Comparison of ENCODE assay signal across 21 cellular contexts in genomic region chr9:124758691-124759090, GRCh38. TPM values are rescaled to one million over a fixed set of nuclear protein-coding genes. Genes with fewer than 3 reads are reported as not detected.
DNase-seq lines count a peak whose midpoint lies in the region; ATAC-seq, FAIRE-seq and TF ChIP-seq lines count a peak whose summit lies in the region.
"Had no signal": no experiment of that assay in that cellular context is flagged by ENCODE, and none has a peak within 500 bp of the region (broad histone marks: within the 10 kb centered on the region; RNA-seq: fewer than 3 reads in every experiment).

No MANE protein-coding gene starts in this region.

- POLR2A ChIA-PET in GM12878 (lab: Charles Lee), result interaction anchor here (0.5 to 1.6 kb wide), 4 partner anchors 10 to 136 kb away, joined by 3 to 6 read pairs (median 3); no protein-coding TSS in a partner anchor
- POLR2A ChIA-PET in CD8-positive, alpha-beta memory T cell (lab: Charles Lee), result no interaction called here

- H4K20me1 ChIP-seq in DOHH2 (ENCODE audit: control insufficient read depth, insufficient read depth, low read depth, low read length) (0 out of 2 replicates have a peak, but pooled peaks cover 5% of the 10 kb centered on the region), GM12878 (ENCODE audit: control insufficient read depth, insufficient read depth) (no peaks in the 10 kb centered on the region)

- TF ChIP-seq CTCF in DOHH2 (IDR thresholded peaks at IDR 0.05; ENCODE audit: low read depth, low read length, poor library complexity, severe bottlenecking) (no peak), GM12878 (IDR thresholded peaks at IDR 0.05 in 2 of 3, conservative IDR thresholded peaks at IDR 0.05 in 1 of 3; ENCODE audit: control insufficient read depth in 2 of 3, extremely low read depth in 1 of 3, insufficient read depth in 1 of 3, low read depth in 3 of 3, low read length in 3 of 3) (no peak), nephron progenitor cell (IDR thresholded peaks at IDR 0.05) (no peak)

- CTCF ChIA-PET in GM12878 (lab: Yijun Ruan, JAX), result interaction anchor here (0.7 to 13.9 kb wide), 8 partner anchors 8 to 382 kb away, joined by 3 to 201 read pairs (median 4); no protein-coding TSS in a partner anchor
- CTCF ChIA-PET in CD8-positive, alpha-beta memory T cell (lab: Charles Lee), result interaction anchor here (0.8 kb wide), 1 partner anchor 82 kb away, joined by 3 read pairs; no protein-coding TSS in a partner anchor

- H3K9me3 ChIP-seq in DOHH2 (ENCODE audit: control insufficient read depth, insufficient read depth, low read length) (no peaks in the 10 kb centered on the region), GM12878 (replicated peaks; ENCODE audit: control insufficient read depth, insufficient read depth, low read length) (no peaks in the 10 kb centered on the region)
- H3K9me3 ChIP-seq in CD8-positive, alpha-beta memory T cell (ENCODE audit: low read length), result no peaks in the 10 kb centered on the region
- H3K9me3 ChIP-seq: vagina had no signal

- peaks cover 12% of the 10 kb centered on the region for H3K36me3 Mint-ChIP-seq in nephron progenitor cell (ENCODE audit: low read depth)
- no peaks in the 10 kb centered on the region for H3K36me3 Mint-ChIP-seq in CD8-positive, alpha-beta memory T cell
- H3K36me3 Mint-ChIP-seq: CD8-positive, alpha-beta T cell; naive B cell had no signal

- TF ChIP-seq POLR2A in GM12878 (IDR thresholded peaks at IDR 0.05; ENCODE audit: low read depth, low read length), result no peak

- H3K27ac Mint-ChIP-seq in nephron progenitor cell, result peak overlapping the region; percentile 98
- no peak overlapping the region for H3K27ac Mint-ChIP-seq in CD8-positive, alpha-beta memory T cell
- H3K27ac Mint-ChIP-seq: CD8-positive, alpha-beta T cell had no signal

- no peak for TF ChIP-seq EP300 in GM12878 (IDR thresholded peaks at IDR 0.05; ENCODE audit: borderline replicate concordance in 1 of 2, control insufficient read depth in 1 of 2, low read depth in 2 of 2, low read length in 2 of 2)

- no peak overlapping the region for H3K27ac ChIP-seq in DOHH2 (ENCODE audit: low read depth, low read length)
- H3K27ac ChIP-seq in GM12878 (ENCODE audit: control insufficient read depth, insufficient read depth), result no peak overlapping the region; the same call in 1 of the 2 replicates
- no peak overlapping the region for H3K27ac ChIP-seq in CD8-positive, alpha-beta memory T cell (ENCODE audit: low read depth, low read length)
- H3K27ac ChIP-seq: vagina had no signal

- H3K4me1 ChIP-seq in DOHH2 (ENCODE audit: control insufficient read depth, low read length) (peaks cover 19% of the 10 kb centered on the region), GM12878 (ENCODE audit: control insufficient read depth, insufficient read depth, low read length) (peaks cover 14% of the 10 kb centered on the region)
- H3K4me1 ChIP-seq in CD8-positive, alpha-beta memory T cell (ENCODE audit: insufficient read depth, low read length), result no peaks in the 10 kb centered on the region
- H3K4me1 ChIP-seq: vagina had no signal

- SMC1A ChIA-PET in GM12878 (lab: Charles Lee; ENCODE audit: uncharacterized antibody, unreplicated experiment), result interaction anchor here (0.7 to 2.7 kb wide), 6 partner anchors 10 to 142 kb away, joined by 3 to 15 read pairs (median 4); partner anchors contain the start of gene NR6A1

- intact Hi-C loops in GM12878 (cut with micrococcal nuclease; ENCODE audit: unreplicated experiment), result no loop called here

- FAIRE-seq in GM12878 (lab: Jason Lieb, UNC), result no peak
- FAIRE-seq: islet of Langerhans had no signal

- H3K27me3 Mint-ChIP-seq in nephron progenitor cell (ENCODE audit: low read depth, poor library complexity), result no peaks in the 10 kb centered on the region
- H3K27me3 Mint-ChIP-seq in CD8-positive, alpha-beta memory T cell, result peaks cover 54 to 86% of the 10 kb centered on the region in 2 donors

- H3K4me1 Mint-ChIP-seq in nephron progenitor cell, result peaks cover 89% of the 10 kb centered on the region
- no peaks in the 10 kb centered on the region for H3K4me1 Mint-ChIP-seq in CD8-positive, alpha-beta memory T cell

- no peak overlapping the region for H2AFZ ChIP-seq in GM12878 (ENCODE audit: control insufficient read depth, low read depth, low read length)

- no peaks in the 10 kb centered on the region for H3F3A ChIP-seq in DOHH2 (ENCODE audit: control insufficient read depth, insufficient read depth)

- H3K27me3 ChIP-seq in DOHH2 (ENCODE audit: control insufficient read depth, low read length) (no peaks in the 10 kb centered on the region; the same call in 1 of the 2 replicates), GM12878 (replicated peaks in 1 of 2; ENCODE audit: control insufficient read depth in 2 of 2, insufficient read depth in 2 of 2, low read length in 1 of 2) (no peaks in the 10 kb centered on the region)
- peaks cover 17% of the 10 kb centered on the region for H3K27me3 ChIP-seq in CD8-positive, alpha-beta memory T cell (ENCODE audit: insufficient read depth, low read length, poor library complexity, severe bottlenecking)
- H3K27me3 ChIP-seq: vagina had no signal

- peak overlapping the region; percentile 84 for H3K4me3 Mint-ChIP-seq in nephron progenitor cell
- H3K4me3 Mint-ChIP-seq in CD8-positive, alpha-beta memory T cell, result no peak overlapping the region
- H3K4me3 Mint-ChIP-seq: activated T-cell treated with anti-CD3 and anti-CD28 coated beads, Interleukin-2, amount 50 U/mL, for 4 hours; CD8-positive, alpha-beta T cell; naive B cell had no signal

- ATAC-seq in GM12878, result no peak
- ATAC-seq: activated T-cell treated with anti-CD3 and anti-CD28 coated beads, Interleukin-2, amount 50 U/mL, for 4 hours; CD8-positive, alpha-beta T cell had no signal

- peaks cover 40% of the 10 kb centered on the region for H3K79me2 ChIP-seq in DOHH2 (ENCODE audit: control insufficient read depth, low read length)
- H3K79me2 ChIP-seq in GM12878 (ENCODE audit: control insufficient read depth, insufficient read depth, low read length), result peaks cover 26% of the 10 kb centered on the region

- DNase-seq in M059J (ENCODE audit: low read depth) (peak; percentile 63), GM12878 (ENCODE audit: low read depth, low spot score) (no peak), nephron progenitor cell (no peak), foreskin melanocyte (no peak), NCI-H2171 treated with DMSO at 0.1 percent for 48 hours (lab: John Stamatoyannopoulos, UW) (no peak), NCI-H1105 (lab: John Stamatoyannopoulos, UW) (no peak)
- no peak for DNase-seq in CD8-positive, alpha-beta memory T cell
- DNase-seq: activated CD4-positive, CD25-positive, alpha-beta regulatory T cell; activated naive CD4-positive, alpha-beta T cell treated with anti-CD3 and anti-CD28 coated beads, Interleukin-2, amount 50 U/mL, for 16 hours; activated T-cell treated with anti-CD3 and anti-CD28 coated beads, Interleukin-2, amount 50 U/mL, for 4 hours; CD8-positive, alpha-beta T cell; DMS79; naive B cell; NCI-H1105 treated with DMSO at 0.1 percent for 48 hours; NCI-H2107; NCI-H524 treated with DMSO at 0.1 percent for 48 hours; stimulated activated CD4-positive, alpha-beta T cell treated with anti-CD3 and anti-CD28 coated beads, Interleukin-12 subunit alpha, Interleukin-12 subunit beta, amount 100 ng/mL, for 4 hours had no signal

- no peak overlapping the region; the same call in 1 of the 2 replicates for H3K9ac ChIP-seq in GM12878 (ENCODE audit: control insufficient read depth, insufficient read depth, low read length)

- no TSS peak for BruUV-seq in GM12878 (replicated peaks; lab: Mats Ljungman, UMichigan)

- peaks cover 9% of the 10 kb centered on the region for H3K9me3 Mint-ChIP-seq in nephron progenitor cell
- no peaks in the 10 kb centered on the region for H3K9me3 Mint-ChIP-seq in CD8-positive, alpha-beta memory T cell
- H3K9me3 Mint-ChIP-seq: activated T-cell treated with anti-CD3 and anti-CD28 coated beads, Interleukin-2, amount 50 U/mL, for 4 hours; CD8-positive, alpha-beta T cell; naive B cell had no signal

- RAD21 ChIA-PET in GM12878 (lab: Charles Lee; ENCODE audit: unreplicated experiment), result interaction anchor here (1.3 to 2.9 kb wide), 3 partner anchors 14 to 141 kb away, joined by 5 to 14 read pairs (median 5); no protein-coding TSS in a partner anchor

- H3K4me2 ChIP-seq in DOHH2 (ENCODE audit: low read length), result peak overlapping the region; percentile 50
- H3K4me2 ChIP-seq in GM12878 (ENCODE audit: control insufficient read depth, insufficient read depth), result peak overlapping the region; percentile 76; the same call in 1 of the 2 replicates

- no peaks in the 10 kb centered on the region for H3K9me2 ChIP-seq in DOHH2 (replicated peaks; ENCODE audit: control insufficient read depth, low read length)

- no peak for TF ChIP-seq RAD21 in GM12878 (IDR thresholded peaks at IDR 0.05; ENCODE audit: insufficient read depth, low read depth, low read length)

- H3K4me3 ChIP-seq in DOHH2 (ENCODE audit: low read length) (no peak overlapping the region), GM12878 (0 out of 2 replicates have a peak overlapping the region, but pooled peaks have one; percentile 16)
- H3K4me3 ChIP-seq in CD8-positive, alpha-beta memory T cell (ENCODE audit: low read length), result no peak overlapping the region
- H3K4me3 ChIP-seq: vagina had no signal

- in situ Hi-C loops in GM12878 (cut with MboI), result no loop called here

- H3K36me3 ChIP-seq in DOHH2 (ENCODE audit: control insufficient read depth, low read length), result no peaks in the 10 kb centered on the region
- no peaks in the 10 kb centered on the region for H3K36me3 ChIP-seq in GM12878 (ENCODE audit: control insufficient read depth in 2 of 2, insufficient read depth in 2 of 2, low read length in 1 of 2)
- H3K36me3 ChIP-seq in CD8-positive, alpha-beta memory T cell (ENCODE audit: insufficient read depth, low read length), result no peaks in the 10 kb centered on the region
- H3K36me3 ChIP-seq: vagina had no signal

RNA-seq across cellular contexts. Expression of gene NR6A1, which starts 12.4 kb away (rescaled TPM):
- 1.4 and 2.4 TPM in 2 replicates for total RNA-seq in M059J (2014; rRNA removed; shearing (Covaris generic))
- total RNA-seq in GM12878 (2013; cell fraction: nucleolus; rRNA removed), result 25.7 and 29.8 TPM in 2 replicates
- 5.9 and 6.1 TPM in 2 replicates for total RNA-seq in GM12878 (2014; rRNA removed)
- total RNA-seq in GM12878 (2014; rRNA removed; fragmentation: Illumina TruSeq; extraction: Trizol), result 5.0 and 5.4 TPM in 2 replicates
- total RNA-seq in GM12878 (2021), result 8.7 and 9.2 TPM in 2 replicates
- 2.9 TPM for polyA plus RNA-seq in GM12878 (2011; ENCODE audit: low read depth)
- 5.8 and 8.0 TPM in 2 replicates for polyA plus RNA-seq in GM12878 (2011; rRNA removed)
- 6.2 and 6.4 TPM in 2 replicates for polyA plus RNA-seq in GM12878 (2011; cell fraction: cytosol; rRNA removed)
- polyA plus RNA-seq in GM12878 (2011; cell fraction: nucleus; rRNA removed), result 7.7 and 8.9 TPM in 2 replicates
- polyA plus RNA-seq in GM12878 (2012), result 2.9 and 3.3 TPM in 2 replicates
- polyA plus RNA-seq in GM12878 (2014; fragmentation: Illumina TruSeq; extraction: Trizol), result 5.1 and 5.7 TPM in 2 replicates
- polyA plus RNA-seq in GM12878 (2014; fragmentation: Nextera tagmentation; extraction: Ambion mirVana), result 1 to 10 TPM; 1.2 to 2.5 TPM
- 3.9 and 4.1 TPM in 2 replicates for polyA plus RNA-seq in GM12878 (2014; rRNA removed)
- 1 to 10 TPM; 2.6 to 2.9 TPM for polyA plus RNA-seq in GM12878 (2016; fragmentation: Nextera tagmentation; extraction: Ambion mirVana)
- 18.5 and 20.6 TPM in 2 replicates for polyA minus RNA-seq in GM12878 (2011; rRNA and poly(A)+ RNA removed)
- polyA minus RNA-seq in GM12878 (2011; cell fraction: cytosol; rRNA and poly(A)+ RNA removed), result 5.3 and 5.6 TPM in 2 replicates
- polyA minus RNA-seq in GM12878 (2011; cell fraction: nucleus; rRNA and poly(A)+ RNA removed), result 5.2 and 10.0 TPM in 2 replicates
- total RNA-seq in CD8-positive, alpha-beta memory T cell, result 1 to 10 TPM; 2.4 to 3.0 TPM
- not detected for polyA plus RNA-seq in CD8-positive, alpha-beta memory T cell
- total RNA-seq: CD8-positive, alpha-beta T cell had no signal

RNA-seq across cellular contexts. Expression of gene OLFML2A, which starts 18.2 kb away (rescaled TPM):
- 2.4 and 9.3 TPM in 2 replicates for total RNA-seq in M059J (2014; rRNA removed; shearing (Covaris generic))
- total RNA-seq in GM12878 (2013; cell fraction: nucleolus; rRNA removed), result 0.34 and 0.56 TPM in 2 replicates
- total RNA-seq in GM12878 (2014; rRNA removed), result 0.05 and 0.06 TPM in 2 replicates
- 0.09 and 0.14 TPM in 2 replicates for total RNA-seq in GM12878 (2014; rRNA removed; fragmentation: Illumina TruSeq; extraction: Trizol)
- 0.10 and 0.27 TPM in 2 replicates for total RNA-seq in GM12878 (2021)
- 0.05 TPM for polyA plus RNA-seq in GM12878 (2011; ENCODE audit: low read depth)
- not detected in 2 replicates for polyA plus RNA-seq in GM12878 (2011; rRNA removed)
- polyA plus RNA-seq in GM12878 (2011; cell fraction: cytosol; rRNA removed), result 0.01 and 0.03 TPM in 2 replicates
- polyA plus RNA-seq in GM12878 (2011; cell fraction: nucleus; rRNA removed), result 0.03 and 0.04 TPM in 2 replicates
- 0.12 and 0.22 TPM in 2 replicates for polyA plus RNA-seq in GM12878 (2012)
- polyA plus RNA-seq in GM12878 (2014; fragmentation: Illumina TruSeq; extraction: Trizol), result 0.06 and 0.10 TPM in 2 replicates
- polyA plus RNA-seq in GM12878 (2014; fragmentation: Nextera tagmentation; extraction: Ambion mirVana), result under 1 TPM in 1 of 2 experiments, not detected in 1; 0.02 TPM
- 0.13 and 0.16 TPM in 2 replicates for polyA plus RNA-seq in GM12878 (2014; rRNA removed)
- polyA plus RNA-seq in GM12878 (2016; fragmentation: Nextera tagmentation; extraction: Ambion mirVana), result not detected
- polyA minus RNA-seq in GM12878 (2011; rRNA and poly(A)+ RNA removed), result not detected in 2 replicates
- not detected in 2 replicates for polyA minus RNA-seq in GM12878 (2011; cell fraction: cytosol; rRNA and poly(A)+ RNA removed)
- polyA minus RNA-seq in GM12878 (2011; cell fraction: nucleus; rRNA and poly(A)+ RNA removed), result not detected in 2 replicates
- total RNA-seq in CD8-positive, alpha-beta memory T cell, result not detected
- polyA plus RNA-seq in CD8-positive, alpha-beta memory T cell, result not detected
- total RNA-seq: CD8-positive, alpha-beta T cell; T-helper 2 cell treated with Interferon-gamma antibody and Interleukin-4, amounts not matched to agents 100 ng/mL and 5 ng/mL, for 36 hours had no signal
